In the genomic region with DNA sequence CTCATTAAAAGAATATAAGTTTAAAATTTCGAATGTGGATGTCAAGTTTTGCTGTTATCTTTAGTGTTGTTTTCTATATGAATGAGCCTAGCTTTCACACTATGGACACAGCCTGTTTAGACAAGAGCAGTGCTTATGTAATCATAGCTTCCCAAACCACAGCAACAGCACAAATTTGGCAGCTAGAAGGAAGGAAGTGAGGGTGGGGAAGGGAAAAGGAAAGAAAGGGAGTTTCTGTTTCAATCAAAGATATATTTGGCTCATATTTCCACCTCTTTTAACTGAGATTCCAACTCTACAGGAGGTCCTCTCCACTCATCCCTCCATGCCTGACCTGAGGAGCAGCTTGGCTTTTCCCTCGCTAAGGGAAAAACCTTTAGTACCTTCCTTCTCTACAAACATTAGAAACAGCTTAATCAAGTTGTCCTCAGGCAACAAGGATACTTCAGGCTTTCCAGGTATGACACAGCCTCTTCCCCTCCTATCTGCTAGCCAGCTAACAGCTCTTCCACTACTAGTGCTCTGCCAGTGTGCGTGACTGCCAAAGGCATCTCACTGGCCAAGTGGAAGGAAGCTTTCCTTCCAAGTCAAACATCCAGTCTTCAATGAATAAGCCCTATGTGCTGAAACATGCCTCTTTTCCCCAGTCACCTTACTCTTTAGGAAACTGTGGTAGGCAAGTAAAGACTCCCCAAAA, we compare ENCODE assay signal across 1 cellular context.
TF ChIP-seq lines count a peak whose summit lies in the region.

No MANE protein-coding gene starts in this region.

TF ChIP-seq in GM23338, 12 proteins besides CTCF, POLR2A, EP300 and RAD21 (continued from another document):
- TF ChIP-seq JUNB (IDR thresholded peaks at IDR 0.05; ENCODE audit: unreplicated experiment) (no peak), NANOG (IDR thresholded peaks at IDR 0.05; ENCODE audit: borderline replicate concordance) (no peak), ZNF331 (CRISPR knock-in tag; IDR thresholded peaks at IDR 0.05; ENCODE audit: low read depth) (no peak), EZH2phosphoT487 (IDR thresholded peaks at IDR 0.05; ENCODE audit: unreplicated experiment) (no peak), STAT1 (IDR thresholded peaks at IDR 0.05; ENCODE audit: unreplicated experiment) (no peak), CREB1 (CRISPR knock-in tag; IDR thresholded peaks at IDR 0.05; ENCODE audit: low read depth) (no peak), EZH2 (IDR thresholded peaks at IDR 0.05; ENCODE audit: low read depth, unreplicated experiment) (no peak), POLR2AphosphoS5 (IDR thresholded peaks at IDR 0.05; ENCODE audit: low read depth) (no peak)
- TF ChIP-seq, protein P1, sequence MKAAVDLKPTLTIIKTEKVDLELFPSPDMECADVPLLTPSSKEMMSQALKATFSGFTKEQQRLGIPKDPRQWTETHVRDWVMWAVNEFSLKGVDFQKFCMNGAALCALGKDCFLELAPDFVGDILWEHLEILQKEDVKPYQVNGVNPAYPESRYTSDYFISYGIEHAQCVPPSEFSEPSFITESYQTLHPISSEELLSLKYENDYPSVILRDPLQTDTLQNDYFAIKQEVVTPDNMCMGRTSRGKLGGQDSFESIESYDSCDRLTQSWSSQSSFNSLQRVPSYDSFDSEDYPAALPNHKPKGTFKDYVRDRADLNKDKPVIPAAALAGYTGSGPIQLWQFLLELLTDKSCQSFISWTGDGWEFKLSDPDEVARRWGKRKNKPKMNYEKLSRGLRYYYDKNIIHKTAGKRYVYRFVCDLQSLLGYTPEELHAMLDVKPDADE (IDR thresholded peaks at IDR 0.05): no peak
- TF ChIP-seq, protein P2, sequence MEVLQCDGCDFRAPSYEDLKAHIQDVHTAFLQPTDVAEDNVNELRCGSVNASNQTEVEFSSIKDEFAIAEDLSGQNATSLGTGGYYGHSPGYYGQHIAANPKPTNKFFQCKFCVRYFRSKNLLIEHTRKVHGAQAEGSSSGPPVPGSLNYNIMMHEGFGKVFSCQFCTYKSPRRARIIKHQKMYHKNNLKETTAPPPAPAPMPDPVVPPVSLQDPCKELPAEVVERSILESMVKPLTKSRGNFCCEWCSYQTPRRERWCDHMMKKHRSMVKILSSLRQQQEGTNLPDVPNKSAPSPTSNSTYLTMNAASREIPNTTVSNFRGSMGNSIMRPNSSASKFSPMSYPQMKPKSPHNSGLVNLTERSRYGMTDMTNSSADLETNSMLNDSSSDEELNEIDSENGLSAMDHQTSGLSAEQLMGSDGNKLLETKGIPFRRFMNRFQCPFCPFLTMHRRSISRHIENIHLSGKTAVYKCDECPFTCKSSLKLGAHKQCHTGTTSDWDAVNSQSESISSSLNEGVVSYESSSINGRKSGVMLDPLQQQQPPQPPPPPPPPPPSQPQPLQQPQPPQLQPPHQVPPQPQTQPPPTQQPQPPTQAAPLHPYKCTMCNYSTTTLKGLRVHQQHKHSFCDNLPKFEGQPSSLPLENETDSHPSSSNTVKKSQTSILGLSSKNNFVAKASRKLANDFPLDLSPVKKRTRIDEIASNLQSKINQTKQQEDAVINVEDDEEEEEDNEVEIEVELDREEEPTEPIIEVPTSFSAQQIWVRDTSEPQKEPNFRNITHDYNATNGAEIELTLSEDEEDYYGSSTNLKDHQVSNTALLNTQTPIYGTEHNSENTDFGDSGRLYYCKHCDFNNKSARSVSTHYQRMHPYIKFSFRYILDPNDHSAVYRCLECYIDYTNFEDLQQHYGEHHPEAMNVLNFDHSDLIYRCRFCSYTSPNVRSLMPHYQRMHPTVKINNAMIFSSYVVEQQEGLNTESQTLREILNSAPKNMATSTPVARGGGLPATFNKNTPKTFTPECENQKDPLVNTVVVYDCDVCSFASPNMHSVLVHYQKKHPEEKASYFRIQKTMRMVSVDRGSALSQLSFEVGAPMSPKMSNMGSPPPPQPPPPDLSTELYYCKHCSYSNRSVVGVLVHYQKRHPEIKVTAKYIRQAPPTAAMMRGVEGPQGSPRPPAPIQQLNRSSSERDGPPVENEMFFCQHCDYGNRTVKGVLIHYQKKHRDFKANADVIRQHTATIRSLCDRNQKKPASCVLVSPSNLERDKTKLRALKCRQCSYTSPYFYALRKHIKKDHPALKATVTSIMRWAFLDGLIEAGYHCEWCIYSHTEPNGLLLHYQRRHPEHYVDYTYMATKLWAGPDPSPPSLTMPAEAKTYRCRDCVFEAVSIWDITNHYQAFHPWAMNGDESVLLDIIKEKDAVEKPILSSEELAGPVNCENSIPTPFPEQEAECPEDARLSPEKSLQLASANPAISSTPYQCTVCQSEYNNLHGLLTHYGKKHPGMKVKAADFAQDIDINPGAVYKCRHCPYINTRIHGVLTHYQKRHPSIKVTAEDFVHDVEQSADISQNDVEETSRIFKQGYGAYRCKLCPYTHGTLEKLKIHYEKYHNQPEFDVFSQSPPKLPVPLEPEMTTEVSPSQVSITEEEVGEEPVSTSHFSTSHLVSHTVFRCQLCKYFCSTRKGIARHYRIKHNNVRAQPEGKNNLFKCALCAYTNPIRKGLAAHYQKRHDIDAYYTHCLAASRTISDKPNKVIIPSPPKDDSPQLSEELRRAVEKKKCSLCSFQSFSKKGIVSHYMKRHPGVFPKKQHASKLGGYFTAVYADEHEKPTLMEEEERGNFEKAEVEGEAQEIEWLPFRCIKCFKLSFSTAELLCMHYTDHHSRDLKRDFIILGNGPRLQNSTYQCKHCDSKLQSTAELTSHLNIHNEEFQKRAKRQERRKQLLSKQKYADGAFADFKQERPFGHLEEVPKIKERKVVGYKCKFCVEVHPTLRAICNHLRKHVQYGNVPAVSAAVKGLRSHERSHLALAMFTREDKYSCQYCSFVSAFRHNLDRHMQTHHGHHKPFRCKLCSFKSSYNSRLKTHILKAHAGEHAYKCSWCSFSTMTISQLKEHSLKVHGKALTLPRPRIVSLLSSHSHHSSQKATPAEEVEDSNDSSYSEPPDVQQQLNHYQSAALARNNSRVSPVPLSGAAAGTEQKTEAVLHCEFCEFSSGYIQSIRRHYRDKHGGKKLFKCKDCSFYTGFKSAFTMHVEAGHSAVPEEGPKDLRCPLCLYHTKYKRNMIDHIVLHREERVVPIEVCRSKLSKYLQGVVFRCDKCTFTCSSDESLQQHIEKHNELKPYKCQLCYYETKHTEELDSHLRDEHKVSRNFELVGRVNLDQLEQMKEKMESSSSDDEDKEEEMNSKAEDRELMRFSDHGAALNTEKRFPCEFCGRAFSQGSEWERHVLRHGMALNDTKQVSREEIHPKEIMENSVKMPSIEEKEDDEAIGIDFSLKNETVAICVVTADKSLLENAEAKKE (CRISPR knock-in tag; IDR thresholded peaks at IDR 0.05): no peak
